In the genomic region with DNA sequence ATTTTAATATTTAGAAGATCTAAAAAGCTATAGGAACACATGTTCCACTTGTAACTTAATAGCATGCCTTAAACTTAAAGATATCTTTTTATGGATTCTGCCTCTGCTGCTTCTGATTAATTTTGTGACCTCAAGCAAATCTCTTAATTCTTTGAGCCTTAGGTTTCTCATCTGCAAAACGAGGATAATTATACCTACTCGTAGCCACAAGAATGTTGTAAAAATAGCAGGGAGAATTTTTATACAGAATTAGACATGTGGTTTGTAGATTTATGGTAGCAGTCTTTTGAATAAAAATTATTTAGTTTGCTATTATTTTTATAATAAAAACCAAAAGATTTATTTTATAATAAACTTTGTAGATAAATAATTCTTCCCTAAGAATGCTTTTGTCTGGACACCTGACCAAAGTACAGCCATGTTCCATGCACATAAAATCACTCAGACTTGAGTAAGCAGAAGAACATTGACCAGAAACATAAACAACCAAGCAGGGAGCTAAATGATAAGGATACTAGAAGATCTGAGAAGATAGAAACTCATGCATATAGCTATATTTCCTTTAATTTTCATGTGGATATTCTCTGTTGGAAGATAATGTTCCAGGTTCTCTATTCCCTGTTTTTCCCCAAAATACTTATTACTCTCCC, we compare ENCODE assay signal across 22 cellular contexts. TPM values are rescaled to one million over a fixed set of nuclear protein-coding genes. Genes with fewer than 3 reads are reported as not detected.
DNase-seq lines count a peak whose midpoint lies in the region; FAIRE-seq and TF ChIP-seq lines count a peak whose summit lies in the region.
"Had no signal": no experiment of that assay in that cellular context is flagged by ENCODE, and none has a peak within 500 bp of the region (broad histone marks: within the 10 kb centered on the region; RNA-seq: fewer than 3 reads in every experiment).

No MANE protein-coding gene starts in this region.

- H3K4me1 ChIP-seq in skeletal muscle satellite cell (ENCODE audit: control insufficient read depth, insufficient read depth, low read length), result peaks cover 27% of the 10 kb centered on the region
- H3K4me1 ChIP-seq in BE2C, result no peaks in the 10 kb centered on the region

- TF ChIP-seq CTCF in BE2C (IDR thresholded peaks at IDR 0.05; ENCODE audit: low read depth, low read length), result no peak

- DNase-seq in GM04503 (ENCODE audit: low read depth) (peak; percentile 50), RCC 7860 (ENCODE audit: low spot score) (no peak), epithelial cell of prostate (ENCODE audit: low read depth, low spot score) (no peak), NCI-H748 treated with DMSO at 0.1 percent for 48 hours (lab: John Stamatoyannopoulos, UW) (no peak), BE2C (no peak), KG1 (lab: John Stamatoyannopoulos, UW) (no peak)
- no peak for DNase-seq in activated T-helper 2 cell treated with anti-CD3 and anti-CD28 coated beads, Interferon-gamma antibody, Interleukin-2, Interleukin-4, amounts not matched to agents 10 μg/mL and 5 μg/mL and 100 μg/mL, durations not matched to agents 14 hours and 24 hours and 36 hours (ENCODE audit: low spot score)
- DNase-seq: amygdala, DMS153, endodermal cell, foreskin melanocyte, GOT3, NCI-H2107, NCI-H69 had no signal

- H3K27ac ChIP-seq in epithelial cell of prostate, result peak overlapping the region; percentile 85
- H3K27ac ChIP-seq: HL-60, neural progenitor cell, SJSA1, thoracic aorta had no signal

- H3K36me3 ChIP-seq in skeletal muscle satellite cell (ENCODE audit: insufficient read depth, low read length) (peaks cover 3% of the 10 kb centered on the region), BE2C (no peaks in the 10 kb centered on the region)
- H3K36me3 ChIP-seq: neural progenitor cell, SJSA1, thoracic aorta had no signal

- H3K36me3 Mint-ChIP-seq in activated T-helper 2 cell treated with anti-CD3 and anti-CD28 coated beads, Interferon-gamma antibody, Interleukin-2, Interleukin-4, amounts not matched to agents 10 μg/mL and 5 μg/mL and 100 μg/mL, durations not matched to agents 14 hours and 24 hours and 36 hours (ENCODE audit: low read depth), result peaks cover 9% of the 10 kb centered on the region
- H3K36me3 Mint-ChIP-seq: neural progenitor cell had no signal

- H3K27me3 ChIP-seq in skeletal muscle satellite cell (ENCODE audit: control insufficient read depth, insufficient read depth, low read length) (no peaks in the 10 kb centered on the region), BE2C (no peaks in the 10 kb centered on the region)
- H3K27me3 ChIP-seq: neural progenitor cell, SJSA1 had no signal

- intact Hi-C loops in activated T-helper 2 cell treated with anti-CD3 and anti-CD28 coated beads, Interferon-gamma antibody, Interleukin-2, Interleukin-4, amounts not matched to agents 10 μg/mL and 5 μg/mL and 100 μg/mL, durations not matched to agents 14 hours and 24 hours and 36 hours (cut with micrococcal nuclease), result no loop called here

- no peak overlapping the region for H3K27ac Mint-ChIP-seq in activated T-helper 2 cell treated with anti-CD3 and anti-CD28 coated beads, Interferon-gamma antibody, Interleukin-2, Interleukin-4, amounts not matched to agents 10 μg/mL and 5 μg/mL and 100 μg/mL, durations not matched to agents 14 hours and 24 hours and 36 hours
- H3K27ac Mint-ChIP-seq: CD14-positive monocyte; endodermal cell; IgD-negative memory B cell; neural progenitor cell; T-helper 2 cell treated with Interferon-gamma antibody and Interleukin-4, amounts not matched to agents 5 μg/mL and 100 μg/mL, for 36 hours had no signal

- H3K9me3 Mint-ChIP-seq in activated T-helper 2 cell treated with anti-CD3 and anti-CD28 coated beads, Interferon-gamma antibody, Interleukin-2, Interleukin-4, amounts not matched to agents 10 μg/mL and 5 μg/mL and 100 μg/mL, durations not matched to agents 14 hours and 24 hours and 36 hours, result no peaks in the 10 kb centered on the region
- H3K9me3 Mint-ChIP-seq: endodermal cell; IgD-negative memory B cell; neural progenitor cell; T-helper 2 cell treated with Interferon-gamma antibody and Interleukin-4, amounts not matched to agents 5 μg/mL and 100 μg/mL, for 36 hours had no signal

- peak overlapping the region; percentile 33 for H3K9ac ChIP-seq in skeletal muscle satellite cell (ENCODE audit: low read depth, low read length)
- H3K9ac ChIP-seq: neural progenitor cell had no signal

- H3K4me2 ChIP-seq in skeletal muscle satellite cell (ENCODE audit: low read length), result peak overlapping the region; percentile 6
- H3K4me2 ChIP-seq: neural progenitor cell had no signal

- FAIRE-seq in RCC 7860 (lab: Jason Lieb, UNC), result peak; percentile 38

- no peak overlapping the region for H3K4me3 ChIP-seq in skeletal muscle satellite cell (ENCODE audit: low read length)
- H3K4me3 ChIP-seq in BE2C (ENCODE audit: low read depth, low read length), result no peak overlapping the region
- H3K4me3 ChIP-seq: neural progenitor cell, SJSA1, thoracic aorta had no signal

- H3K27me3 Mint-ChIP-seq in activated T-helper 2 cell treated with anti-CD3 and anti-CD28 coated beads, Interferon-gamma antibody, Interleukin-2, Interleukin-4, amounts not matched to agents 10 μg/mL and 5 μg/mL and 100 μg/mL, durations not matched to agents 14 hours and 24 hours and 36 hours (ENCODE audit: low read depth), result no peaks in the 10 kb centered on the region
- H3K27me3 Mint-ChIP-seq: IgD-negative memory B cell had no signal

- H3K9me3 ChIP-seq in skeletal muscle satellite cell (replicated peaks; ENCODE audit: low read length) (no peaks in the 10 kb centered on the region), BE2C (no peaks in the 10 kb centered on the region)
- H3K9me3 ChIP-seq: SJSA1, thoracic aorta had no signal

- no peaks in the 10 kb centered on the region for H3K4me1 Mint-ChIP-seq in activated T-helper 2 cell treated with anti-CD3 and anti-CD28 coated beads, Interferon-gamma antibody, Interleukin-2, Interleukin-4, amounts not matched to agents 10 μg/mL and 5 μg/mL and 100 μg/mL, durations not matched to agents 14 hours and 24 hours and 36 hours (ENCODE audit: low read depth)
- H3K4me1 Mint-ChIP-seq: CD14-positive monocyte, neural progenitor cell had no signal

- no peak overlapping the region for H3K4me3 Mint-ChIP-seq in activated T-helper 2 cell treated with anti-CD3 and anti-CD28 coated beads, Interferon-gamma antibody, Interleukin-2, Interleukin-4, amounts not matched to agents 10 μg/mL and 5 μg/mL and 100 μg/mL, durations not matched to agents 14 hours and 24 hours and 36 hours (ENCODE audit: low read depth)
- H3K4me3 Mint-ChIP-seq: CD14-positive monocyte; endodermal cell; IgD-negative memory B cell; neural progenitor cell; T-helper 2 cell treated with Interferon-gamma antibody and Interleukin-4, amounts not matched to agents 5 μg/mL and 100 μg/mL, for 36 hours had no signal

RNA-seq across cellular contexts. Expression of gene C9orf85, which starts 18.5 kb away (rescaled TPM):
- 9.0 and 13.7 TPM in 2 replicates for total RNA-seq in skeletal muscle satellite cell (2012; rRNA removed)
- 8.3 and 9.8 TPM in 2 replicates for total RNA-seq in activated T-helper 2 cell treated with anti-CD3 and anti-CD28 coated beads, Interferon-gamma antibody, Interleukin-2, Interleukin-4, amounts not matched to agents 10 μg/mL and 5 μg/mL and 100 μg/mL, durations not matched to agents 14 hours and 24 hours and 36 hours
- 4.5 TPM for polyA plus RNA-seq in BE2C (2012; ENCODE audit: insufficient read depth, insufficient read length, low read depth)

RNA-seq across cellular contexts. Expression of gene ABHD17B, which starts 18.9 kb away (rescaled TPM):
- total RNA-seq in skeletal muscle satellite cell (2012; rRNA removed), result 15.5 and 17.5 TPM in 2 replicates
- 17.4 and 21.6 TPM in 2 replicates for total RNA-seq in activated T-helper 2 cell treated with anti-CD3 and anti-CD28 coated beads, Interferon-gamma antibody, Interleukin-2, Interleukin-4, amounts not matched to agents 10 μg/mL and 5 μg/mL and 100 μg/mL, durations not matched to agents 14 hours and 24 hours and 36 hours
- 11.3 TPM for polyA plus RNA-seq in BE2C (2012; ENCODE audit: insufficient read depth, insufficient read length, low read depth)
